Comparison of ENCODE assay signal across 29 cellular contexts in the genomic region with DNA sequence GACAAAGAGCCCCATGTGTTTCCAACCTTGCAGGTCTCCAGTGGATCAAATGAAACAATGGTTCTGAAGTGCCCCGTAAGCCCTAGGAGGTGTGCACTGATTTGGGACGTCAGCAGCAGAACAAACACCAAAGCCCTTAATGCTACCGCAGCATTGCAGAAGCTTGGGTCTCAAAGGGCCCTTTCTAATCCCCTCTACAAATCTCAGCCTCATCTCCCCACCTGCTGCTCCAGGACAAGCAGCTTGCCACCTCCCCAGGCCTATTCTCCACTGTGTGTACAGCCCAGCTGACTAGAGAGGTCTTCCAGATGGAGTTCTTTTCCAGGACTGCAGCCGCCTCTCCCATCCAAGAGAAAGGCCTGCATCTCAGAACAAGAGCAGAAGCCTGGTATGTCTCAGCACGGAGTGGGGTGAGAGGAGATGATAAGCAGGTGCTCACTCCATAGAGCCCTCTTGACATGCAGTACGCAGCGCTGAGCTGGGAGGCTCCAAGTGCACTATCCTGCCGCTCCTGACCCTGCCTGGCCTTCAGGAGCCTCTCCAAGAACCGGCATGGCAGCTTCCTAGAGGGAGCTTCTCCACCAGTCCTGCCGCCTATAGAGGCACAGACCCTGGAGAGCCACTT. TPM values are rescaled to one million over a fixed set of nuclear protein-coding genes. Genes with fewer than 3 reads are reported as not detected.
A peak's percentile ranks its signal among the peaks of the same experiment; 100 is the strongest.
DNase-seq lines count a peak whose midpoint lies in the region; ATAC-seq and TF ChIP-seq lines count a peak whose summit lies in the region.
"Had no signal": no experiment of that assay in that cellular context is flagged by ENCODE, and none has a peak within 500 bp of the region (broad histone marks: within the 10 kb centered on the region; RNA-seq: fewer than 3 reads in every experiment).

No MANE protein-coding gene starts in this region.

- no peak for DNase-seq in activated naive CD8-positive, alpha-beta T cell treated with anti-CD3 and anti-CD28 coated beads, Interleukin-2, amount 10 ng/mL, durations not matched to agents 7 days and 5 days
- no peak for DNase-seq in activated naive CD8-positive, alpha-beta T cell treated with anti-CD3 and anti-CD28 coated beads for 36 hours
- DNase-seq in NCI-H524 treated with DMSO at 0.1 percent for 48 hours (lab: John Stamatoyannopoulos, UW) = peak; percentile 92
- DNase-seq in glutamatergic neuron = no peak
- no peak for DNase-seq in sigmoid colon
- no peak for DNase-seq in HuH-7 (ENCODE audit: low spot score)
- DNase-seq in smooth muscle cell (lab: John Stamatoyannopoulos, UW; ENCODE audit: unreplicated experiment) = no peak
- DNase-seq: activated naive CD4-positive, alpha-beta T cell treated with anti-CD3 and anti-CD28 coated beads, Interleukin-2, amount 50 U/mL, for 16 hours; activated T-cell treated with anti-CD3 and anti-CD28 coated beads, Interleukin-2, amount 50 U/mL, for 72 hours; anterior cingulate cortex; DND-41; effector memory CD8-positive, alpha-beta T cell; foreskin keratinocyte; hippocampal formation; left colon; mesenchymal stem cell; MV-4-11; NCI-H1436 treated with DMSO at 0.1 percent for 48 hours; NCI-H2107; NCI-H446 treated with DMSO at 0.1 percent for 48 hours; Peyer's patch had no signal

- peaks cover 0 to 49% (median 19%) of the 10 kb centered on the region in 4 donors for H3K36me3 ChIP-seq in sigmoid colon
- H3K36me3 ChIP-seq in smooth muscle cell (ENCODE audit: low read depth) = no peaks in the 10 kb centered on the region

- H3K9me3 ChIP-seq in sigmoid colon (no peaks in the 10 kb centered on the region), smooth muscle cell (replicated peaks; ENCODE audit: low read depth) (no peaks in the 10 kb centered on the region)
- H3K9me3 ChIP-seq: esophagus muscularis mucosa, neutrophil, Peyer's patch, psoas muscle, thoracic aorta had no signal

- H3K4me3 ChIP-seq in sigmoid colon = no peak overlapping the region
- H3K4me3 ChIP-seq in smooth muscle cell = no peak overlapping the region
- H3K4me3 ChIP-seq: coronary artery, esophagus muscularis mucosa, Peyer's patch, psoas muscle, thoracic aorta had no signal

- H3K27me3 Mint-ChIP-seq in activated naive CD8-positive, alpha-beta T cell treated with anti-CD3 and anti-CD28 coated beads, Interleukin-2, amount 10 ng/mL, durations not matched to agents 7 days and 5 days = no peaks in the 10 kb centered on the region
- no peaks in the 10 kb centered on the region for H3K27me3 Mint-ChIP-seq in activated naive CD8-positive, alpha-beta T cell treated with anti-CD3 and anti-CD28 coated beads for 36 hours
- peaks cover 49% of the 10 kb centered on the region for H3K27me3 Mint-ChIP-seq in glutamatergic neuron (ENCODE audit: unreplicated experiment)
- H3K27me3 Mint-ChIP-seq: effector memory CD8-positive, alpha-beta T cell; stimulated activated naive CD8-positive, alpha-beta T cell treated with anti-CD3 and anti-CD28 coated beads, Interleukin-15, Interleukin-2, amounts not matched to agents 100 ng/mL and 50 ng/mL, for 24 hours had no signal

- H3K4me1 ChIP-seq in sigmoid colon (peaks cover 0 to 38% (median 11%) of the 10 kb centered on the region in 4 donors), smooth muscle cell (ENCODE audit: low read depth) (peaks cover 8% of the 10 kb centered on the region)
- H3K4me1 ChIP-seq: foreskin keratinocyte, Peyer's patch had no signal

- WGBS in sigmoid colon, 2 donors = 90% methylated on average over 10 of the region's 10 CpGs
- WGBS in smooth muscle cell (ENCODE audit: low lambda C conversion rate) = 92% methylated on average over 10 of the region's 10 CpGs

- H3K27me3 ChIP-seq in sigmoid colon (no peaks in the 10 kb centered on the region), smooth muscle cell (ENCODE audit: low read depth) (no peaks in the 10 kb centered on the region)
- H3K27me3 ChIP-seq: esophagus muscularis mucosa, foreskin keratinocyte, neutrophil, Peyer's patch had no signal

- H3K4me2 ChIP-seq in smooth muscle cell = no peak overlapping the region

- H2AFZ ChIP-seq in smooth muscle cell (ENCODE audit: low read depth) = no peak overlapping the region

- H3K9me3 Mint-ChIP-seq in activated naive CD8-positive, alpha-beta T cell treated with anti-CD3 and anti-CD28 coated beads, Interleukin-2, amount 10 ng/mL, durations not matched to agents 7 days and 5 days = no peaks in the 10 kb centered on the region
- no peaks in the 10 kb centered on the region for H3K9me3 Mint-ChIP-seq in activated naive CD8-positive, alpha-beta T cell treated with anti-CD3 and anti-CD28 coated beads for 36 hours
- H3K9me3 Mint-ChIP-seq in glutamatergic neuron (ENCODE audit: unreplicated experiment) = peaks cover 54% of the 10 kb centered on the region
- H3K9me3 Mint-ChIP-seq: activated T-cell treated with anti-CD3 and anti-CD28 coated beads, Interleukin-2, amount 50 U/mL, for 72 hours; effector memory CD8-positive, alpha-beta T cell; stimulated activated naive CD8-positive, alpha-beta T cell treated with anti-CD3 and anti-CD28 coated beads, Interleukin-15, Interleukin-2, amounts not matched to agents 100 ng/mL and 50 ng/mL, for 24 hours had no signal

- POLR2A ChIA-PET in activated naive CD8-positive, alpha-beta T cell treated with anti-CD3 and anti-CD28 coated beads, Interleukin-2, amount 10 ng/mL, durations not matched to agents 7 days and 5 days (lab: Charles Lee) = no interaction called here

- peak overlapping the region; percentile 42 for H3K27ac Mint-ChIP-seq in activated naive CD8-positive, alpha-beta T cell treated with anti-CD3 and anti-CD28 coated beads, Interleukin-2, amount 10 ng/mL, durations not matched to agents 7 days and 5 days
- no peak overlapping the region for H3K27ac Mint-ChIP-seq in activated naive CD8-positive, alpha-beta T cell treated with anti-CD3 and anti-CD28 coated beads for 36 hours
- peak overlapping the region; percentile 77 for H3K27ac Mint-ChIP-seq in glutamatergic neuron (ENCODE audit: unreplicated experiment)
- H3K27ac Mint-ChIP-seq: activated T-cell treated with anti-CD3 and anti-CD28 coated beads, Interleukin-2, amount 50 U/mL, for 72 hours; stimulated activated naive CD8-positive, alpha-beta T cell treated with anti-CD3 and anti-CD28 coated beads, Interleukin-15, Interleukin-2, amounts not matched to agents 100 ng/mL and 50 ng/mL, for 24 hours had no signal

- H3K4me1 Mint-ChIP-seq in activated naive CD8-positive, alpha-beta T cell treated with anti-CD3 and anti-CD28 coated beads, Interleukin-2, amount 10 ng/mL, durations not matched to agents 7 days and 5 days = peaks cover 6% of the 10 kb centered on the region
- no peaks in the 10 kb centered on the region for H3K4me1 Mint-ChIP-seq in activated naive CD8-positive, alpha-beta T cell treated with anti-CD3 and anti-CD28 coated beads for 36 hours
- peaks cover 38% of the 10 kb centered on the region for H3K4me1 Mint-ChIP-seq in glutamatergic neuron (ENCODE audit: low read depth, unreplicated experiment)

- H3K79me2 ChIP-seq in smooth muscle cell (ENCODE audit: low read depth) = no peaks in the 10 kb centered on the region

- no peaks in the 10 kb centered on the region for H3F3A ChIP-seq in smooth muscle cell (ENCODE audit: low read depth)

- no peak for TF ChIP-seq POLR2A in sigmoid colon (IDR thresholded peaks at IDR 0.05)

- no peak for TF ChIP-seq CTCF in glutamatergic neuron (IDR thresholded peaks at IDR 0.05; ENCODE audit: partially characterized antibody, unreplicated experiment)
- TF ChIP-seq CTCF in sigmoid colon (IDR thresholded peaks at IDR 0.05) = no peak
- no peak for TF ChIP-seq CTCF in smooth muscle cell (IDR thresholded peaks at IDR 0.05; ENCODE audit: borderline replicate concordance, insufficient read depth, poor library complexity, severe bottlenecking)

- H3K36me3 Mint-ChIP-seq in activated naive CD8-positive, alpha-beta T cell treated with anti-CD3 and anti-CD28 coated beads, Interleukin-2, amount 10 ng/mL, durations not matched to agents 7 days and 5 days = peaks cover 8% of the 10 kb centered on the region
- peaks cover 6% of the 10 kb centered on the region for H3K36me3 Mint-ChIP-seq in activated naive CD8-positive, alpha-beta T cell treated with anti-CD3 and anti-CD28 coated beads for 36 hours
- H3K36me3 Mint-ChIP-seq in glutamatergic neuron (ENCODE audit: unreplicated experiment) = peaks cover 12% of the 10 kb centered on the region

- H3K4me3 Mint-ChIP-seq in activated naive CD8-positive, alpha-beta T cell treated with anti-CD3 and anti-CD28 coated beads, Interleukin-2, amount 10 ng/mL, durations not matched to agents 7 days and 5 days = no peak overlapping the region
- H3K4me3 Mint-ChIP-seq in activated naive CD8-positive, alpha-beta T cell treated with anti-CD3 and anti-CD28 coated beads for 36 hours = no peak overlapping the region
- H3K4me3 Mint-ChIP-seq in glutamatergic neuron (ENCODE audit: unreplicated experiment) = no peak overlapping the region
- H3K4me3 Mint-ChIP-seq: activated T-cell treated with anti-CD3 and anti-CD28 coated beads, Interleukin-2, amount 50 U/mL, for 72 hours; effector memory CD8-positive, alpha-beta T cell; stimulated activated naive CD8-positive, alpha-beta T cell treated with anti-CD3 and anti-CD28 coated beads, Interleukin-15, Interleukin-2, amounts not matched to agents 100 ng/mL and 50 ng/mL, for 24 hours had no signal

- TF ChIP-seq EP300 in sigmoid colon (IDR thresholded peaks at IDR 0.05) = no peak

- peaks cover 40% of the 10 kb centered on the region for H4K20me1 ChIP-seq in smooth muscle cell (ENCODE audit: low read depth)

- ATAC-seq in activated naive CD8-positive, alpha-beta T cell treated with anti-CD3 and anti-CD28 coated beads, Interleukin-2, amount 10 ng/mL, durations not matched to agents 7 days and 5 days (ENCODE audit: low read depth) = no peak
- ATAC-seq in GM19467 (IDR thresholded peaks at IDR 0.05; ENCODE audit: unreplicated experiment) = no peak
- ATAC-seq: activated T-cell treated with anti-CD3 and anti-CD28 coated beads, Interleukin-2, amount 50 U/mL, for 72 hours; effector memory CD8-positive, alpha-beta T cell; foreskin keratinocyte; left colon had no signal

- intact Hi-C loops in sigmoid colon (cut with DNase I) = no loop called here

- peak overlapping the region in 3 of 4 donors; percentile 7 to 72 (median 57) for H3K27ac ChIP-seq in sigmoid colon
- no peak overlapping the region for H3K27ac ChIP-seq in smooth muscle cell (ENCODE audit: low read depth)
- H3K27ac ChIP-seq: esophagus muscularis mucosa, foreskin keratinocyte, HL-60, neutrophil, psoas muscle, thoracic aorta had no signal

- H3K9ac ChIP-seq in smooth muscle cell (ENCODE audit: low read depth) = no peak overlapping the region

RNA-seq across cellular contexts. Expression of a gene that starts 46.2 kb away (rescaled TPM):
- total RNA-seq in activated naive CD8-positive, alpha-beta T cell treated with anti-CD3 and anti-CD28 coated beads, Interleukin-2, amount 10 ng/mL, durations not matched to agents 7 days and 5 days = 10 to 100 TPM; 71.8 to 81.6 TPM
- total RNA-seq in activated naive CD8-positive, alpha-beta T cell treated with anti-CD3 and anti-CD28 coated beads for 36 hours = 100 to 1,000 TPM; 206 to 216 TPM
- total RNA-seq in glutamatergic neuron (ENCODE audit: unreplicated experiment) = 50.9 TPM
- 10 to 100 TPM; 40.7 to 64.2 (median 55.8) TPM for total RNA-seq in sigmoid colon
- polyA plus RNA-seq in sigmoid colon = 10 to 100 TPM; 59.2 to 80.2 (median 66.1) TPM
- 70.9 and 85.5 TPM in 2 replicates for total RNA-seq in smooth muscle cell
- polyA plus RNA-seq in smooth muscle cell = 96.4 and 100.0 TPM in 2 replicates

RNA-seq across cellular contexts. Expression of a gene that starts 46.4 kb away (rescaled TPM):
- total RNA-seq in activated naive CD8-positive, alpha-beta T cell treated with anti-CD3 and anti-CD28 coated beads, Interleukin-2, amount 10 ng/mL, durations not matched to agents 7 days and 5 days = 10 to 100 TPM; 11.6 to 13.3 TPM
- total RNA-seq in activated naive CD8-positive, alpha-beta T cell treated with anti-CD3 and anti-CD28 coated beads for 36 hours = 10 to 100 TPM in 1 of 2 experiments, 1 to 10 TPM in 1; 9.1 to 10.6 TPM
- total RNA-seq in glutamatergic neuron (ENCODE audit: unreplicated experiment) (6.8 TPM), sigmoid colon (1 to 10 TPM; 2.6 to 5.7 (median 5.2) TPM), smooth muscle cell (1.3 and 1.5 TPM in 2 replicates)
- polyA plus RNA-seq in sigmoid colon (1 to 10 TPM; 1.4 to 4.4 (median 1.8) TPM), smooth muscle cell (3.2 and 3.8 TPM in 2 replicates)
